In the genomic region with DNA sequence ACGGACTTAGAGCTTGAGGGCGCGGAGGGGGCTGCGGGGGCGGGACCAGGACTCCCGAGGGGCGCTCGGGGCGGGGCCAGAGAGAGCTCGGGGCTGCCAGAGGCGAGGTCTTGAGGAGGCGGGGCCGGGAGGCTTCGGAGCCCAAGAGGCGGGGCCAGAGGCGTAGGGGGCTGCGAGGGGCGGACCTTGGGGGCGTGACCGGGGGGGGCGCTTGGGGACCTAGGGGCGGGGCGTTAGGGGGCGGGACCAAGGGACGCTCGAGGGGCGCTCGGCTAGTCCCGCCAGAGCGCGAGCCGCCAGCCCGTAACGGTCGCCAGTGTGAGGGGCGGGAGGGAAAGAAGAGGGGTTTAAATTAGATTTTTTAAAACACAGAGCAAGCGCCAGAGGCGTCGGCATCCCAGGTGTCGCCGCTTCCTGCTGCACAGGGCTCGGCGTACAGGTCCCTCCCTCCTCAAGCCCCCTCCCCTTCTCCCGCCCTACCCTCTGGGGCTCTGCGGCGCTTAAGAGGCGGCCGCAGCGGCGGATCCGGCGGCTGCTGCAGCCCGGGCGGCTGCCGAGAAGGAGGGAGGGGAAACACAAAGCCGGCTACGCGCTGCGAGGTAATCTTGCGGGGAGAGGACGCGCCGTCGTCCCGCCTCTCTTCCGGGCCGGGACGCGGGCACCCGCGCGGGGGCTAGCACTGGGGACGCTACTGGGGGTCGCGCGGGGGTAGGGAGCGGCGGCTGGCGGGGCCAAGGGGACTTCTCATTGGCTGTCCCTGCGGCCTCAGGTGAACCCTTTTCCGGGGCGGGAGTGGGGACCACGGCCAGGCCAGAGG, we compare ENCODE assay signal across 1 cellular context.
TF ChIP-seq lines count a peak whose summit lies in the region.

A gene with protein sequence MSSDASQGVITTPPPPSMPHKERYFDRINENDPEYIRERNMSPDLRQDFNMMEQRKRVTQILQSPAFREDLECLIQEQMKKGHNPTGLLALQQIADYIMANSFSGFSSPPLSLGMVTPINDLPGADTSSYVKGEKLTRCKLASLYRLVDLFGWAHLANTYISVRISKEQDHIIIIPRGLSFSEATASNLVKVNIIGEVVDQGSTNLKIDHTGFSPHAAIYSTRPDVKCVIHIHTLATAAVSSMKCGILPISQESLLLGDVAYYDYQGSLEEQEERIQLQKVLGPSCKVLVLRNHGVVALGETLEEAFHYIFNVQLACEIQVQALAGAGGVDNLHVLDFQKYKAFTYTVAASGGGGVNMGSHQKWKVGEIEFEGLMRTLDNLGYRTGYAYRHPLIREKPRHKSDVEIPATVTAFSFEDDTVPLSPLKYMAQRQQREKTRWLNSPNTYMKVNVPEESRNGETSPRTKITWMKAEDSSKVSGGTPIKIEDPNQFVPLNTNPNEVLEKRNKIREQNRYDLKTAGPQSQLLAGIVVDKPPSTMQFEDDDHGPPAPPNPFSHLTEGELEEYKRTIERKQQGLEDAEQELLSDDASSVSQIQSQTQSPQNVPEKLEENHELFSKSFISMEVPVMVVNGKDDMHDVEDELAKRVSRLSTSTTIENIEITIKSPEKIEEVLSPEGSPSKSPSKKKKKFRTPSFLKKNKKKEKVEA (plus strand): TSS at position 284 of the 817 bp plus-strand sequence. CDS start 92,670 bp downstream, outside the sequence.

TF ChIP-seq in HepG2, 621 proteins besides CTCF, POLR2A, EP300 and RAD21 (continued from another document and continues in another):
- TF ChIP-seq, protein P1, sequence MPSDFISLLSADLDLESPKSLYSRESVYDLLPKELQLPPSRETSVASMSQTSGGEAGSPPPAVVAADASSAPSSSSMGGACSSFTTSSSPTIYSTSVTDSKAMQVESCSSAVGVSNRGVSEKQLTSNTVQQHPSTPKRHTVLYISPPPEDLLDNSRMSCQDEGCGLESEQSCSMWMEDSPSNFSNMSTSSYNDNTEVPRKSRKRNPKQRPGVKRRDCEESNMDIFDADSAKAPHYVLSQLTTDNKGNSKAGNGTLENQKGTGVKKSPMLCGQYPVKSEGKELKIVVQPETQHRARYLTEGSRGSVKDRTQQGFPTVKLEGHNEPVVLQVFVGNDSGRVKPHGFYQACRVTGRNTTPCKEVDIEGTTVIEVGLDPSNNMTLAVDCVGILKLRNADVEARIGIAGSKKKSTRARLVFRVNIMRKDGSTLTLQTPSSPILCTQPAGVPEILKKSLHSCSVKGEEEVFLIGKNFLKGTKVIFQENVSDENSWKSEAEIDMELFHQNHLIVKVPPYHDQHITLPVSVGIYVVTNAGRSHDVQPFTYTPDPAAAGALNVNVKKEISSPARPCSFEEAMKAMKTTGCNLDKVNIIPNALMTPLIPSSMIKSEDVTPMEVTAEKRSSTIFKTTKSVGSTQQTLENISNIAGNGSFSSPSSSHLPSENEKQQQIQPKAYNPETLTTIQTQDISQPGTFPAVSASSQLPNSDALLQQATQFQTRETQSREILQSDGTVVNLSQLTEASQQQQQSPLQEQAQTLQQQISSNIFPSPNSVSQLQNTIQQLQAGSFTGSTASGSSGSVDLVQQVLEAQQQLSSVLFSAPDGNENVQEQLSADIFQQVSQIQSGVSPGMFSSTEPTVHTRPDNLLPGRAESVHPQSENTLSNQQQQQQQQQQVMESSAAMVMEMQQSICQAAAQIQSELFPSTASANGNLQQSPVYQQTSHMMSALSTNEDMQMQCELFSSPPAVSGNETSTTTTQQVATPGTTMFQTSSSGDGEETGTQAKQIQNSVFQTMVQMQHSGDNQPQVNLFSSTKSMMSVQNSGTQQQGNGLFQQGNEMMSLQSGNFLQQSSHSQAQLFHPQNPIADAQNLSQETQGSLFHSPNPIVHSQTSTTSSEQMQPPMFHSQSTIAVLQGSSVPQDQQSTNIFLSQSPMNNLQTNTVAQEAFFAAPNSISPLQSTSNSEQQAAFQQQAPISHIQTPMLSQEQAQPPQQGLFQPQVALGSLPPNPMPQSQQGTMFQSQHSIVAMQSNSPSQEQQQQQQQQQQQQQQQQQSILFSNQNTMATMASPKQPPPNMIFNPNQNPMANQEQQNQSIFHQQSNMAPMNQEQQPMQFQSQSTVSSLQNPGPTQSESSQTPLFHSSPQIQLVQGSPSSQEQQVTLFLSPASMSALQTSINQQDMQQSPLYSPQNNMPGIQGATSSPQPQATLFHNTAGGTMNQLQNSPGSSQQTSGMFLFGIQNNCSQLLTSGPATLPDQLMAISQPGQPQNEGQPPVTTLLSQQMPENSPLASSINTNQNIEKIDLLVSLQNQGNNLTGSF (CRISPR knock-in tag; IDR thresholded peaks at IDR 0.05), result 0 out of 2 replicates have a peak, but pooled peaks have one; percentile 20
- TF ChIP-seq ZFAT (CRISPR knock-in tag; conservative IDR thresholded peaks at IDR 0.05), result no peak
- TF ChIP-seq, protein P2, sequence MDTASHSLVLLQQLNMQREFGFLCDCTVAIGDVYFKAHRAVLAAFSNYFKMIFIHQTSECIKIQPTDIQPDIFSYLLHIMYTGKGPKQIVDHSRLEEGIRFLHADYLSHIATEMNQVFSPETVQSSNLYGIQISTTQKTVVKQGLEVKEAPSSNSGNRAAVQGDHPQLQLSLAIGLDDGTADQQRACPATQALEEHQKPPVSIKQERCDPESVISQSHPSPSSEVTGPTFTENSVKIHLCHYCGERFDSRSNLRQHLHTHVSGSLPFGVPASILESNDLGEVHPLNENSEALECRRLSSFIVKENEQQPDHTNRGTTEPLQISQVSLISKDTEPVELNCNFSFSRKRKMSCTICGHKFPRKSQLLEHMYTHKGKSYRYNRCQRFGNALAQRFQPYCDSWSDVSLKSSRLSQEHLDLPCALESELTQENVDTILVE (CRISPR knock-in tag; IDR thresholded peaks at IDR 0.05), result no peak; the same call in 1 of the 2 replicates
- TF ChIP-seq NR2F2 (IDR thresholded peaks at IDR 0.05; ENCODE audit: borderline replicate concordance, low read depth), result no peak
- TF ChIP-seq IRF2 (CRISPR knock-in tag; IDR thresholded peaks at IDR 0.05), result 0 out of 2 replicates have a peak, but pooled peaks have one; percentile 21
- TF ChIP-seq ZNF678 (CRISPR knock-in tag; IDR thresholded peaks at IDR 0.05), result no peak
- TF ChIP-seq, protein P3, sequence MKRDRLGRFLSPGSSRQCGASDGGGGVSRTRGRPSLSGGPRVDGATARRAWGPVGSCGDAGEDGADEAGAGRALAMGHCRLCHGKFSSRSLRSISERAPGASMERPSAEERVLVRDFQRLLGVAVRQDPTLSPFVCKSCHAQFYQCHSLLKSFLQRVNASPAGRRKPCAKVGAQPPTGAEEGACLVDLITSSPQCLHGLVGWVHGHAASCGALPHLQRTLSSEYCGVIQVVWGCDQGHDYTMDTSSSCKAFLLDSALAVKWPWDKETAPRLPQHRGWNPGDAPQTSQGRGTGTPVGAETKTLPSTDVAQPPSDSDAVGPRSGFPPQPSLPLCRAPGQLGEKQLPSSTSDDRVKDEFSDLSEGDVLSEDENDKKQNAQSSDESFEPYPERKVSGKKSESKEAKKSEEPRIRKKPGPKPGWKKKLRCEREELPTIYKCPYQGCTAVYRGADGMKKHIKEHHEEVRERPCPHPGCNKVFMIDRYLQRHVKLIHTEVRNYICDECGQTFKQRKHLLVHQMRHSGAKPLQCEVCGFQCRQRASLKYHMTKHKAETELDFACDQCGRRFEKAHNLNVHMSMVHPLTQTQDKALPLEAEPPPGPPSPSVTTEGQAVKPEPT (CRISPR knock-in tag; IDR thresholded peaks at IDR 0.05; ENCODE audit: low read depth), result no peak
- TF ChIP-seq SP4 (CRISPR knock-in tag; IDR thresholded peaks at IDR 0.05), result peak; percentile 63; the same call in 1 of the 2 replicates
- TF ChIP-seq ZNF224 (CRISPR knock-in tag; IDR thresholded peaks at IDR 0.05), result no peak
- peak; percentile 44; the same call in 1 of the 2 replicates for TF ChIP-seq ZNF225 (CRISPR knock-in tag; IDR thresholded peaks at IDR 0.05)
- TF ChIP-seq ZNF660 (CRISPR knock-in tag; IDR thresholded peaks at IDR 0.05; ENCODE audit: borderline replicate concordance, low read depth), result no peak
- TF ChIP-seq LCORL (IDR thresholded peaks at IDR 0.05), result no peak
- TF ChIP-seq LCORL (CRISPR knock-in tag; IDR thresholded peaks at IDR 0.05), result peak; percentile 9; the same call in 1 of the 2 replicates
- TF ChIP-seq ZSCAN20 (CRISPR knock-in tag; IDR thresholded peaks at IDR 0.05; ENCODE audit: borderline replicate concordance), result no peak; the same call in 1 of the 2 replicates
- TF ChIP-seq, protein P4, sequence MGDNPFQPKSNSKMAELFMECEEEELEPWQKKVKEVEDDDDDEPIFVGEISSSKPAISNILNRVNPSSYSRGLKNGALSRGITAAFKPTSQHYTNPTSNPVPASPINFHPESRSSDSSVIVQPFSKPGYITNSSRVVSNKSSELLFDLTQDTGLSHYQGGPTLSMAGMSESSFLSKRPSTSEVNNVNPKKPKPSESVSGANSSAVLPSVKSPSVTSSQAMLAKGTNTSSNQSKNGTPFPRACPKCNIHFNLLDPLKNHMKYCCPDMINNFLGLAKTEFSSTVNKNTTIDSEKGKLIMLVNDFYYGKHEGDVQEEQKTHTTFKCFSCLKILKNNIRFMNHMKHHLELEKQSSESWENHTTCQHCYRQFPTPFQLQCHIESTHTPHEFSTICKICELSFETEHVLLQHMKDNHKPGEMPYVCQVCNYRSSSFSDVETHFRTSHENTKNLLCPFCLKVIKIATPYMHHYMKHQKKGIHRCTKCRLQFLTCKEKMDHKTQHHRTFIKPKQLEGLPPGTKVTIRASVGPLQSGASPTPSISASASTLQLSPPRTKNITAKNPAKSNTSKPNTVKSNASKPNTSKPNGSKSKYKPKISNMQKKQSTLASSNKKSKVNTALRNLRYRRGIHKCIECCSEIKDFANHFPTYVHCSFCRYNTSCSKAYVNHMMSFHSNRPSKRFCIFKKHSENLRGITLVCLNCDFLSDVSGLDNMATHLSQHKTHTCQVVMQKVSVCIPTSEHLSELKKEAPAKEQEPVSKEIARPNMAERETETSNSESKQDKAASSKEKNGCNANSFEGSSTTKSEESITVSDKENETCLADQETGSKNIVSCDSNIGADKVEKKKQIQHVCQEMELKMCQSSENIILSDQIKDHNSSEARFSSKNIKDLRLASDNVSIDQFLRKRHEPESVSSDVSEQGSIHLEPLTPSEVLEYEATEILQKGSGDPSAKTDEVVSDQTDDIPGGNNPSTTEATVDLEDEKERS (CRISPR knock-in tag; IDR thresholded peaks at IDR 0.05), result peak; percentile 17; the same call in 1 of the 2 replicates
- TF ChIP-seq NR2F1 (CRISPR knock-in tag; IDR thresholded peaks at IDR 0.05), result no peak
- TF ChIP-seq TBP (CRISPR knock-in tag; IDR thresholded peaks at IDR 0.05), result no peak
- TF ChIP-seq ZNF781 (CRISPR knock-in tag; IDR thresholded peaks at IDR 0.05; ENCODE audit: borderline replicate concordance, not compliant biosample characterization), result no peak
- TF ChIP-seq ZNF782 (CRISPR knock-in tag; IDR thresholded peaks at IDR 0.05; ENCODE audit: borderline replicate concordance), result no peak; the same call in 1 of the 2 replicates
- TF ChIP-seq TSC22D2 (CRISPR knock-in tag; IDR thresholded peaks at IDR 0.05; ENCODE audit: borderline replicate concordance), result no peak
- TF ChIP-seq, protein P5, sequence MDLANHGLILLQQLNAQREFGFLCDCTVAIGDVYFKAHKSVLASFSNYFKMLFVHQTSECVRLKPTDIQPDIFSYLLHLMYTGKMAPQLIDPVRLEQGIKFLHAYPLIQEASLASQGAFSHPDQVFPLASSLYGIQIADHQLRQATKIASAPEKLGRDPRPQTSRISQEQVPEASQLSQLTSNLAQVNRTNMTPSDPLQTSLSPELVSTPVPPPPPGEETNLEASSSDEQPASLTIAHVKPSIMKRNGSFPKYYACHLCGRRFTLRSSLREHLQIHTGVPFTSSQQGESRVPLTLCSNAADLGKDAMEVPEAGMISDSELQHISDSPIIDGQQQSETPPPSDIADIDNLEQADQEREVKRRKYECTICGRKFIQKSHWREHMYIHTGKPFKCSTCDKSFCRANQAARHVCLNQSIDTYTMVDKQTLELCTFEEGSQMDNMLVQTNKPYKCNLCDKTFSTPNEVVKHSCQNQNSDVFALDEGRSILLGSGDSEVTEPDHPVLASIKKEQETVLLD (CRISPR knock-in tag; IDR thresholded peaks at IDR 0.05; ENCODE audit: low read depth), result no peak
- TF ChIP-seq KDM4B (CRISPR knock-in tag; IDR thresholded peaks at IDR 0.05), result no peak
- peak; percentile 32; the same call in 1 of the 2 replicates for TF ChIP-seq TBX2 (CRISPR knock-in tag; IDR thresholded peaks at IDR 0.05; ENCODE audit: borderline replicate concordance)
- TF ChIP-seq, protein P6, sequence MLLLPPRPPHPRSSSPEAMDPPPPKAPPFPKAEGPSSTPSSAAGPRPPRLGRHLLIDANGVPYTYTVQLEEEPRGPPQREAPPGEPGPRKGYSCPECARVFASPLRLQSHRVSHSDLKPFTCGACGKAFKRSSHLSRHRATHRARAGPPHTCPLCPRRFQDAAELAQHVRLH (CRISPR knock-in tag; IDR thresholded peaks at IDR 0.05; ENCODE audit: borderline replicate concordance, low read depth), result no peak
- TF ChIP-seq SIX1 (CRISPR knock-in tag; IDR thresholded peaks at IDR 0.05; ENCODE audit: borderline replicate concordance), result no peak
- no peak for TF ChIP-seq SUZ12 (IDR thresholded peaks at IDR 0.05; ENCODE audit: low read depth, low read length)
- no peak for TF ChIP-seq ELF1 (CRISPR knock-in tag; IDR thresholded peaks at IDR 0.05)
- TF ChIP-seq, protein P7, sequence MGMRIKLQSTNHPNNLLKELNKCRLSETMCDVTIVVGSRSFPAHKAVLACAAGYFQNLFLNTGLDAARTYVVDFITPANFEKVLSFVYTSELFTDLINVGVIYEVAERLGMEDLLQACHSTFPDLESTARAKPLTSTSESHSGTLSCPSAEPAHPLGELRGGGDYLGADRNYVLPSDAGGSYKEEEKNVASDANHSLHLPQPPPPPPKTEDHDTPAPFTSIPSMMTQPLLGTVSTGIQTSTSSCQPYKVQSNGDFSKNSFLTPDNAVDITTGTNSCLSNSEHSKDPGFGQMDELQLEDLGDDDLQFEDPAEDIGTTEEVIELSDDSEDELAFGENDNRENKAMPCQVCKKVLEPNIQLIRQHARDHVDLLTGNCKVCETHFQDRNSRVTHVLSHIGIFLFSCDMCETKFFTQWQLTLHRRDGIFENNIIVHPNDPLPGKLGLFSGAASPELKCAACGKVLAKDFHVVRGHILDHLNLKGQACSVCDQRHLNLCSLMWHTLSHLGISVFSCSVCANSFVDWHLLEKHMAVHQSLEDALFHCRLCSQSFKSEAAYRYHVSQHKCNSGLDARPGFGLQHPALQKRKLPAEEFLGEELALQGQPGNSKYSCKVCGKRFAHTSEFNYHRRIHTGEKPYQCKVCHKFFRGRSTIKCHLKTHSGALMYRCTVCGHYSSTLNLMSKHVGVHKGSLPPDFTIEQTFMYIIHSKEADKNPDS (CRISPR knock-in tag; IDR thresholded peaks at IDR 0.05), result no peak
- no peak for TF ChIP-seq ZNF383 (CRISPR knock-in tag; IDR thresholded peaks at IDR 0.05; ENCODE audit: borderline replicate concordance)
- TF ChIP-seq, protein P8, sequence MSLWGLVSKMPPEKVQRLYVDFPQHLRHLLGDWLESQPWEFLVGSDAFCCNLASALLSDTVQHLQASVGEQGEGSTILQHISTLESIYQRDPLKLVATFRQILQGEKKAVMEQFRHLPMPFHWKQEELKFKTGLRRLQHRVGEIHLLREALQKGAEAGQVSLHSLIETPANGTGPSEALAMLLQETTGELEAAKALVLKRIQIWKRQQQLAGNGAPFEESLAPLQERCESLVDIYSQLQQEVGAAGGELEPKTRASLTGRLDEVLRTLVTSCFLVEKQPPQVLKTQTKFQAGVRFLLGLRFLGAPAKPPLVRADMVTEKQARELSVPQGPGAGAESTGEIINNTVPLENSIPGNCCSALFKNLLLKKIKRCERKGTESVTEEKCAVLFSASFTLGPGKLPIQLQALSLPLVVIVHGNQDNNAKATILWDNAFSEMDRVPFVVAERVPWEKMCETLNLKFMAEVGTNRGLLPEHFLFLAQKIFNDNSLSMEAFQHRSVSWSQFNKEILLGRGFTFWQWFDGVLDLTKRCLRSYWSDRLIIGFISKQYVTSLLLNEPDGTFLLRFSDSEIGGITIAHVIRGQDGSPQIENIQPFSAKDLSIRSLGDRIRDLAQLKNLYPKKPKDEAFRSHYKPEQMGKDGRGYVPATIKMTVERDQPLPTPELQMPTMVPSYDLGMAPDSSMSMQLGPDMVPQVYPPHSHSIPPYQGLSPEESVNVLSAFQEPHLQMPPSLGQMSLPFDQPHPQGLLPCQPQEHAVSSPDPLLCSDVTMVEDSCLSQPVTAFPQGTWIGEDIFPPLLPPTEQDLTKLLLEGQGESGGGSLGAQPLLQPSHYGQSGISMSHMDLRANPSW (CRISPR knock-in tag; IDR thresholded peaks at IDR 0.05; ENCODE audit: borderline replicate concordance), result no peak
- no peak for TF ChIP-seq ZBTB1 (CRISPR knock-in tag; IDR thresholded peaks at IDR 0.05; ENCODE audit: borderline replicate concordance)
- TF ChIP-seq DNMT3B (CRISPR knock-in tag; conservative IDR thresholded peaks at IDR 0.05), result no peak
